ENCODE assay signal across 15 cellular contexts in the genomic region with DNA sequence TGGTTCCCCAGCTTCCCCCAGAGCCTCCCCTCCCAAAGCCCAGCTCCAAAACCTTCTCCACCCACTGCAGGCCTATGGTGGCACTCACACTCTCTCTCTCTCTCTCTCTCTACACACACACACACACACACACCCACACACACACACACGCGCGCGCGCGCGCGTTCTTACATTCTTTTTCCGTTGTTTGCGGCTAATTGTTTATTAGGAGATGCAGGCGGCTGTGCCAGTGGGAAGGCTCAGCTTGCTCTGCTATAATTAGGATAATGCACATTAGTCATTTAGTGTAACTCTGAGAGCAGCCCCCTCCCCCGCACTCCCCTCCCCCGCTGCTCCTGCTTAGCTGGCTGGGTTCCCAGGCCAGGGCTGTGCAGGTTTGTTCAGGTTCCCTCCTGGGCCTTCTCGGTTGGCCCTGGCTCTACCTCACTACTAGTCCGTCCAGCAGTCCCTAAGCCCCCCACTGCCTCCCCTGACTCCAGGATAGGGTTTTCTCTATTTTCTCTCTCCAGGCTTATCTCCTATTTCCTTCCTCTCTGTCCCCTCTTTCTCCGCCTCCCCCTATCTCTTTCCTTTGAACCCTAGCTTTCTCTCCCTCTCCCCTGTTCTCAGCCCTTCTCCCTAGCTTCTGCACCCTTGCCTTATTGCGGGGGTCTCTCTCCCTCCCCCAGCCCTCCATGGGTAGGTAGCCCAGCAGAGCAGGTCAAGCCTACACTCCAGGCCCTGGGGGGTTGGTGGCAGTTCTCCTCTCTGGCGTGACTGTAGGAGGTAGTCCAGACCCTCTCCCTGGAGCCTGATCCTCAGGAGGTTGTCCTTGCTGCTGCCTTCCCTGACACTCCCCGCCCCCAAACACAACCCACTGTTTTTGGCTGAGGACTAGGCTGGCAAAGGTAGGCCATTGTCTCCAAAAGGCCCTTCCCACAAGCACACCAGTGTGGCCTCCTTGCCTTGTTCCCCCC. TPM values are rescaled to one million over a fixed set of nuclear protein-coding genes. Genes with fewer than 3 reads are reported as not detected.
DNase-seq lines count a peak whose midpoint lies in the region; ATAC-seq and TF ChIP-seq lines count a peak whose summit lies in the region.
"Had no signal": no experiment of that assay in that cellular context is flagged by ENCODE, and none has a peak within 500 bp of the region (broad histone marks: within the 10 kb centered on the region; RNA-seq: fewer than 3 reads in every experiment).

No MANE protein-coding gene starts in this region.

- H3K4me1 Mint-ChIP-seq in WTC11 (peaks cover 74% of the 10 kb centered on the region), nephron progenitor cell (peaks cover 63% of the 10 kb centered on the region)
- H3K4me1 Mint-ChIP-seq: CD14-positive monocyte had no signal

- H3K36me3 Mint-ChIP-seq in WTC11 (no peaks in the 10 kb centered on the region), nephron progenitor cell (ENCODE audit: low read depth) (no peaks in the 10 kb centered on the region)
- H3K36me3 Mint-ChIP-seq: CD14-positive monocyte had no signal

- no peaks in the 10 kb centered on the region for H3K9me3 Mint-ChIP-seq in WTC11
- H3K9me3 Mint-ChIP-seq in nephron progenitor cell = no peaks in the 10 kb centered on the region
- H3K9me3 Mint-ChIP-seq: stimulated activated naive CD8-positive, alpha-beta T cell treated with anti-CD3 and anti-CD28 coated beads, Interleukin-15, Interleukin-2, amounts not matched to agents 100 ng/mL and 50 ng/mL, for 24 hours had no signal

- POLR2A ChIA-PET in WTC11 (lab: Charles Lee) = interaction anchor here (0.6 to 1.3 kb wide), 4 partner anchors 15 to 200 kb away, joined by 3 to 4 read pairs (median 4); no protein-coding TSS in a partner anchor

- ATAC-seq in WTC11 = peak; percentile 40

- H3K27me3 Mint-ChIP-seq in WTC11 (ENCODE audit: low read depth) (peaks cover 12% of the 10 kb centered on the region; the same call in 1 of the 2 replicates), nephron progenitor cell (ENCODE audit: low read depth, poor library complexity) (peaks cover 85% of the 10 kb centered on the region)

- CTCF ChIA-PET in WTC11 (lab: Charles Lee) = interaction anchor here (0.6 to 5.4 kb wide), 13 partner anchors 10 to 443 kb away, joined by 3 to 27 read pairs (median 3); no protein-coding TSS in a partner anchor

- H3K27ac Mint-ChIP-seq in WTC11 = no peak overlapping the region
- H3K27ac Mint-ChIP-seq in nephron progenitor cell = no peak overlapping the region
- H3K27ac Mint-ChIP-seq: stimulated activated naive CD8-positive, alpha-beta T cell treated with anti-CD3 and anti-CD28 coated beads, Interleukin-15, Interleukin-2, amounts not matched to agents 100 ng/mL and 50 ng/mL, for 24 hours had no signal

- TF ChIP-seq CTCF in WTC11 (IDR thresholded peaks at IDR 0.05) (no peak), nephron progenitor cell (IDR thresholded peaks at IDR 0.05) (no peak)

- H3K4me3 Mint-ChIP-seq in WTC11 (no peak overlapping the region), nephron progenitor cell (no peak overlapping the region)
- H3K4me3 Mint-ChIP-seq: stimulated activated naive CD8-positive, alpha-beta T cell treated with anti-CD3 and anti-CD28 coated beads, Interleukin-15, Interleukin-2, amounts not matched to agents 100 ng/mL and 50 ng/mL, for 24 hours had no signal

- DNase-seq in D341Med (ENCODE audit: low spot score) (peak; percentile 87), NCI-H1436 (lab: John Stamatoyannopoulos, UW) (peak; percentile 84), WTC11 (ENCODE audit: low spot score) (peak; percentile 45), nephron progenitor cell (peak; percentile 37), activated T-cell treated with anti-CD3 and anti-CD28 coated beads for 4 hours (no peak), RKO (ENCODE audit: low spot score) (no peak), GDM1 (lab: John Stamatoyannopoulos, UW) (no peak), cerebellar nuclear complex (lab: John Stamatoyannopoulos, UW) (no peak)
- DNase-seq: activated CD8-positive, alpha-beta memory T cell treated with anti-CD3 and anti-CD28 coated beads for 24 hours; aorta had no signal

TF ChIP-seq in WTC11, 78 proteins besides CTCF, POLR2A, EP300 and RAD21 (continues in another document):
- TF ChIP-seq, protein P1, sequence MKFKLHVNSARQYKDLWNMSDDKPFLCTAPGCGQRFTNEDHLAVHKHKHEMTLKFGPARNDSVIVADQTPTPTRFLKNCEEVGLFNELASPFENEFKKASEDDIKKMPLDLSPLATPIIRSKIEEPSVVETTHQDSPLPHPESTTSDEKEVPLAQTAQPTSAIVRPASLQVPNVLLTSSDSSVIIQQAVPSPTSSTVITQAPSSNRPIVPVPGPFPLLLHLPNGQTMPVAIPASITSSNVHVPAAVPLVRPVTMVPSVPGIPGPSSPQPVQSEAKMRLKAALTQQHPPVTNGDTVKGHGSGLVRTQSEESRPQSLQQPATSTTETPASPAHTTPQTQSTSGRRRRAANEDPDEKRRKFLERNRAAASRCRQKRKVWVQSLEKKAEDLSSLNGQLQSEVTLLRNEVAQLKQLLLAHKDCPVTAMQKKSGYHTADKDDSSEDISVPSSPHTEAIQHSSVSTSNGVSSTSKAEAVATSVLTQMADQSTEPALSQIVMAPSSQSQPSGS (CRISPR knock-in tag; IDR thresholded peaks at IDR 0.05; ENCODE audit: borderline replicate concordance, low read depth) = no peak
- TF ChIP-seq TCF7 (CRISPR knock-in tag; IDR thresholded peaks at IDR 0.05; ENCODE audit: low read depth) (no peak), SMAD4 (CRISPR knock-in tag; IDR thresholded peaks at IDR 0.05) (no peak), EMX1 (CRISPR knock-in tag; IDR thresholded peaks at IDR 0.05) (no peak), KAT7 (CRISPR knock-in tag; IDR thresholded peaks at IDR 0.05; ENCODE audit: borderline replicate concordance) (no peak), CBFB (CRISPR knock-in tag; IDR thresholded peaks at IDR 0.05; ENCODE audit: low read depth) (no peak), FOXP1 (CRISPR knock-in tag; IDR thresholded peaks at IDR 0.05; ENCODE audit: borderline replicate concordance) (no peak)
- TF ChIP-seq, protein P2, sequence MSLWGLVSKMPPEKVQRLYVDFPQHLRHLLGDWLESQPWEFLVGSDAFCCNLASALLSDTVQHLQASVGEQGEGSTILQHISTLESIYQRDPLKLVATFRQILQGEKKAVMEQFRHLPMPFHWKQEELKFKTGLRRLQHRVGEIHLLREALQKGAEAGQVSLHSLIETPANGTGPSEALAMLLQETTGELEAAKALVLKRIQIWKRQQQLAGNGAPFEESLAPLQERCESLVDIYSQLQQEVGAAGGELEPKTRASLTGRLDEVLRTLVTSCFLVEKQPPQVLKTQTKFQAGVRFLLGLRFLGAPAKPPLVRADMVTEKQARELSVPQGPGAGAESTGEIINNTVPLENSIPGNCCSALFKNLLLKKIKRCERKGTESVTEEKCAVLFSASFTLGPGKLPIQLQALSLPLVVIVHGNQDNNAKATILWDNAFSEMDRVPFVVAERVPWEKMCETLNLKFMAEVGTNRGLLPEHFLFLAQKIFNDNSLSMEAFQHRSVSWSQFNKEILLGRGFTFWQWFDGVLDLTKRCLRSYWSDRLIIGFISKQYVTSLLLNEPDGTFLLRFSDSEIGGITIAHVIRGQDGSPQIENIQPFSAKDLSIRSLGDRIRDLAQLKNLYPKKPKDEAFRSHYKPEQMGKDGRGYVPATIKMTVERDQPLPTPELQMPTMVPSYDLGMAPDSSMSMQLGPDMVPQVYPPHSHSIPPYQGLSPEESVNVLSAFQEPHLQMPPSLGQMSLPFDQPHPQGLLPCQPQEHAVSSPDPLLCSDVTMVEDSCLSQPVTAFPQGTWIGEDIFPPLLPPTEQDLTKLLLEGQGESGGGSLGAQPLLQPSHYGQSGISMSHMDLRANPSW (CRISPR knock-in tag; conservative IDR thresholded peaks at IDR 0.05; ENCODE audit: low read depth) = no peak
- TF ChIP-seq, protein P3, sequence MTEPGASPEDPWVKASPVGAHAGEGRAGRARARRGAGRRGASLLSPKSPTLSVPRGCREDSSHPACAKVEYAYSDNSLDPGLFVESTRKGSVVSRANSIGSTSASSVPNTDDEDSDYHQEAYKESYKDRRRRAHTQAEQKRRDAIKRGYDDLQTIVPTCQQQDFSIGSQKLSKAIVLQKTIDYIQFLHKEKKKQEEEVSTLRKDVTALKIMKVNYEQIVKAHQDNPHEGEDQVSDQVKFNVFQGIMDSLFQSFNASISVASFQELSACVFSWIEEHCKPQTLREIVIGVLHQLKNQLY (CRISPR knock-in tag; IDR thresholded peaks at IDR 0.05) = no peak
- TF ChIP-seq, protein P4, sequence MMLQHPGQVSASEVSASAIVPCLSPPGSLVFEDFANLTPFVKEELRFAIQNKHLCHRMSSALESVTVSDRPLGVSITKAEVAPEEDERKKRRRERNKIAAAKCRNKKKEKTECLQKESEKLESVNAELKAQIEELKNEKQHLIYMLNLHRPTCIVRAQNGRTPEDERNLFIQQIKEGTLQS (CRISPR knock-in tag; conservative IDR thresholded peaks at IDR 0.05) = no peak
- TF ChIP-seq, protein P5, sequence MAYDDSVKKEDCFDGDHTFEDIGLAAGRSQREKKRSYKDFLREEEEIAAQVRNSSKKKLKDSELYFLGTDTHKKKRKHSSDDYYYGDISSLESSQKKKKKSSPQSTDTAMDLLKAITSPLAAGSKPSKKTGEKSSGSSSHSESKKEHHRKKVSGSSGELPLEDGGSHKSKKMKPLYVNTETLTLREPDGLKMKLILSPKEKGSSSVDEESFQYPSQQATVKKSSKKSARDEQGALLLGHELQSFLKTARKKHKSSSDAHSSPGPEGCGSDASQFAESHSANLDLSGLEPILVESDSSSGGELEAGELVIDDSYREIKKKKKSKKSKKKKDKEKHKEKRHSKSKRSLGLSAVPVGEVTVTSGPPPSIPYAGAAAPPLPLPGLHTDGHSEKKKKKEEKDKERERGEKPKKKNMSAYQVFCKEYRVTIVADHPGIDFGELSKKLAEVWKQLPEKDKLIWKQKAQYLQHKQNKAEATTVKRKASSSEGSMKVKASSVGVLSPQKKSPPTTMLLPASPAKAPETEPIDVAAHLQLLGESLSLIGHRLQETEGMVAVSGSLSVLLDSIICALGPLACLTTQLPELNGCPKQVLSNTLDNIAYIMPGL (CRISPR knock-in tag; IDR thresholded peaks at IDR 0.05) = no peak
- TF ChIP-seq, protein P6, sequence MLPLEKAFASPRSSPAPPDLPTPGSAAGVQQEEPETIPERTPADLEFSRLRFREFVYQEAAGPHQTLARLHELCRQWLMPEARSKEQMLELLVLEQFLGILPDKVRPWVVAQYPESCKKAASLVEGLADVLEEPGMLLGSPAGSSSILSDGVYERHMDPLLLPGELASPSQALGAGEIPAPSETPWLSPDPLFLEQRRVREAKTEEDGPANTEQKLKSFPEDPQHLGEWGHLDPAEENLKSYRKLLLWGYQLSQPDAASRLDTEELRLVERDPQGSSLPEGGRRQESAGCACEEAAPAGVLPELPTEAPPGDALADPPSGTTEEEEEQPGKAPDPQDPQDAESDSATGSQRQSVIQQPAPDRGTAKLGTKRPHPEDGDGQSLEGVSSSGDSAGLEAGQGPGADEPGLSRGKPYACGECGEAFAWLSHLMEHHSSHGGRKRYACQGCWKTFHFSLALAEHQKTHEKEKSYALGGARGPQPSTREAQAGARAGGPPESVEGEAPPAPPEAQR (CRISPR knock-in tag; IDR thresholded peaks at IDR 0.05) = no peak

RNA-seq across cellular contexts. Expression of a gene that starts 34.0 kb away (rescaled TPM):
- 1.2 to 2.3 TPM (median 2.0 TPM) in 3 replicates for total RNA-seq in WTC11 (2021)
- total RNA-seq: epithelial cell of proximal tubule, myocyte, SK-MEL-5 had no signal

Comparison
In these comparisons a context has a peak if more than half of its experiments do, and no peak if none do; other contexts are left out.
1. DNase-seq: peak in D341Med (single experiment), NCI-H1436 (single experiment), WTC11 (single experiment) and nephron progenitor cell (single experiment); none in activated T-cell treated with anti-CD3 and anti-CD28 coated beads for 4 hours (single experiment), RKO (single experiment), GDM1 (single experiment) and cerebellar nuclear complex (0 of 2).